9 cellular contexts compared by ENCODE assay signal in genomic region chr2:3302751-3303582, GRCh38.
A peak's percentile ranks its signal among the peaks of the same experiment; 100 is the strongest.
DNase-seq lines count a peak whose midpoint lies in the region; ATAC-seq, FAIRE-seq and TF ChIP-seq lines count a peak whose summit lies in the region.
"Had no signal": no experiment of that assay in that cellular context is flagged by ENCODE, and none has a peak within 500 bp of the region (broad histone marks: within the 10 kb centered on the region; RNA-seq: fewer than 3 reads in every experiment).

No MANE protein-coding gene starts in this region.

- H3K4me3 Mint-ChIP-seq in CD8-positive, alpha-beta T cell: no peak overlapping the region
- peak overlapping the region; percentile 46 to 63 for H3K4me3 Mint-ChIP-seq in stimulated activated naive B cell treated with anti-CD40 and anti-IgM and Interleukin-4, amounts not matched to agents 10 μg/mL and 1 μg/mL and 100 μg/mL, for 72 hours

- TF ChIP-seq CTCF in CD8-positive, alpha-beta T cell (IDR thresholded peaks at IDR 0.05): no peak
- TF ChIP-seq CTCF in OCI-LY3 (IDR thresholded peaks at IDR 0.05; ENCODE audit: low read depth, low read length): no peak
- TF ChIP-seq CTCF in heart right ventricle (IDR thresholded peaks at IDR 0.05): no peak

- no peak overlapping the region for H3K27ac Mint-ChIP-seq in CD8-positive, alpha-beta T cell
- peak overlapping the region; percentile 85 for H3K27ac Mint-ChIP-seq in stimulated activated naive B cell treated with anti-CD40 and anti-IgM and Interleukin-4, amounts not matched to agents 10 μg/mL and 1 μg/mL and 100 μg/mL, for 72 hours

- POLR2A ChIA-PET in CD8-positive, alpha-beta T cell (lab: Charles Lee): no interaction called here

- H2AFZ ChIP-seq in OCI-LY3 (ENCODE audit: low read depth, low read length): 0 out of 2 replicates have a peak overlapping the region, but pooled peaks have one; percentile 45

- CTCF ChIA-PET in CD8-positive, alpha-beta T cell (lab: Charles Lee): interaction anchor here (0.6 to 1.4 kb wide), 7 partner anchors 40 to 458 kb away, joined by 3 to 4 read pairs (median 3); no protein-coding TSS in a partner anchor

- no peak for FAIRE-seq in small intestine (lab: Jason Lieb, UNC)
- FAIRE-seq: bronchial epithelial cell had no signal

- peaks cover 33% of the 10 kb centered on the region for H3K36me3 Mint-ChIP-seq in CD8-positive, alpha-beta T cell
- peaks cover 53 to 72% of the 10 kb centered on the region in 2 donors for H3K36me3 Mint-ChIP-seq in stimulated activated naive B cell treated with anti-CD40 and anti-IgM and Interleukin-4, amounts not matched to agents 10 μg/mL and 1 μg/mL and 100 μg/mL, for 72 hours

- WGBS in heart right ventricle, 2 donors: 68% methylated on average over 25 of the region's 25 CpGs
- WGBS in small intestine, 3 donors: 71 to 76% (median 73%) methylated on average over 25 of the region's 25 CpGs

- peaks cover 12% of the 10 kb centered on the region for H3K4me1 Mint-ChIP-seq in CD8-positive, alpha-beta T cell (ENCODE audit: low read depth)
- H3K4me1 Mint-ChIP-seq in stimulated activated naive B cell treated with anti-CD40 and anti-IgM and Interleukin-4, amounts not matched to agents 10 μg/mL and 1 μg/mL and 100 μg/mL, for 72 hours: peaks cover 23 to 50% of the 10 kb centered on the region in 2 donors

- H3K79me2 ChIP-seq in OCI-LY3 (ENCODE audit: low read length): peaks cover 2% of the 10 kb centered on the region; the same call in 1 of the 2 replicates

- H3K4me1 ChIP-seq in CD8-positive, alpha-beta T cell (ENCODE audit: insufficient read depth, low read length): peaks cover 8% of the 10 kb centered on the region
- H3K4me1 ChIP-seq in OCI-LY3 (ENCODE audit: low read length): peaks cover 6% of the 10 kb centered on the region; the same call in 1 of the 2 replicates
- H3K4me1 ChIP-seq in heart right ventricle: peaks cover 0 to 11% (median 5%) of the 10 kb centered on the region in 9 donors
- no peaks in the 10 kb centered on the region for H3K4me1 ChIP-seq in small intestine (ENCODE audit: control insufficient read depth in 2 of 2, insufficient read depth in 1 of 2, low read depth in 1 of 2, low read length in 1 of 2)

- no peak overlapping the region for H3K4me3 ChIP-seq in CD8-positive, alpha-beta T cell (ENCODE audit: low read depth, low read length)
- peak overlapping the region; percentile 56 for H3K4me3 ChIP-seq in OCI-LY3 (ENCODE audit: low read length)
- peak overlapping the region in 7 of 10 donors; percentile 18 to 40 (median 30) for H3K4me3 ChIP-seq in heart right ventricle
- H3K4me3 ChIP-seq in small intestine (ENCODE audit: low read depth in 1 of 2, low read length in 2 of 2): no peak overlapping the region

- no peaks in the 10 kb centered on the region for H4K20me1 ChIP-seq in OCI-LY3 (ENCODE audit: insufficient read depth, low read length)

- no peak for DNase-seq in CD8-positive, alpha-beta T cell
- DNase-seq in heart right ventricle (no peak), NCI-H446 (lab: John Stamatoyannopoulos, UW) (no peak), NCI-H1048 (lab: John Stamatoyannopoulos, UW) (no peak), small intestine (no peak)
- no peak for DNase-seq in stimulated activated naive B cell treated with anti-CD40 and anti-IgM and Interleukin-4, amounts not matched to agents 10 μg/mL and 1 μg/mL and 100 μg/mL, for 72 hours

- H3K27ac ChIP-seq in CD8-positive, alpha-beta T cell (ENCODE audit: low read depth, low read length): no peak overlapping the region
- no peak overlapping the region for H3K27ac ChIP-seq in OCI-LY3 (ENCODE audit: low read length)
- peak overlapping the region in 4 of 10 donors; percentile 34 to 68 (median 58) for H3K27ac ChIP-seq in heart right ventricle
- no peak overlapping the region for H3K27ac ChIP-seq in small intestine (ENCODE audit: low read depth in 1 of 2, low read length in 1 of 2)

- no peaks in the 10 kb centered on the region for H3K27me3 ChIP-seq in CD8-positive, alpha-beta T cell (ENCODE audit: insufficient read depth, low read length)
- no peaks in the 10 kb centered on the region for H3K27me3 ChIP-seq in OCI-LY3 (ENCODE audit: low read depth, low read length)
- no peaks in the 10 kb centered on the region for H3K27me3 ChIP-seq in heart right ventricle
- H3K27me3 ChIP-seq in small intestine (ENCODE audit: control insufficient read depth in 2 of 2, insufficient read depth in 2 of 2, low read length in 2 of 2): no peaks in the 10 kb centered on the region

- H3K9me3 ChIP-seq in CD8-positive, alpha-beta T cell (ENCODE audit: low read length): no peaks in the 10 kb centered on the region
- no peaks in the 10 kb centered on the region for H3K9me3 ChIP-seq in OCI-LY3 (ENCODE audit: insufficient read depth, low read length)
- H3K9me3 ChIP-seq in heart right ventricle: no peaks in the 10 kb centered on the region
- no peaks in the 10 kb centered on the region for H3K9me3 ChIP-seq in small intestine (ENCODE audit: control insufficient read depth, low read depth)

- peak overlapping the region; percentile 65 for H3K4me2 ChIP-seq in OCI-LY3 (ENCODE audit: low read length)

- no peaks in the 10 kb centered on the region for H3K9me3 Mint-ChIP-seq in CD8-positive, alpha-beta T cell
- no peaks in the 10 kb centered on the region for H3K9me3 Mint-ChIP-seq in stimulated activated naive B cell treated with anti-CD40 and anti-IgM and Interleukin-4, amounts not matched to agents 10 μg/mL and 1 μg/mL and 100 μg/mL, for 72 hours

- peak overlapping the region; percentile 29; the same call in 1 of the 2 replicates for H3K9ac ChIP-seq in OCI-LY3 (ENCODE audit: low read length)

- no peaks in the 10 kb centered on the region for H3K27me3 Mint-ChIP-seq in CD8-positive, alpha-beta T cell (ENCODE audit: low read depth)
- no peaks in the 10 kb centered on the region for H3K27me3 Mint-ChIP-seq in stimulated activated naive B cell treated with anti-CD40 and anti-IgM and Interleukin-4, amounts not matched to agents 10 μg/mL and 1 μg/mL and 100 μg/mL, for 72 hours

- H3K36me3 ChIP-seq in CD8-positive, alpha-beta T cell (ENCODE audit: insufficient read depth, low read length): no peaks in the 10 kb centered on the region
- H3K36me3 ChIP-seq in OCI-LY3 (replicated peaks; ENCODE audit: low read depth, low read length): peaks cover 4% of the 10 kb centered on the region
- peaks cover 0 to 6% (median 0%) of the 10 kb centered on the region in 9 donors for H3K36me3 ChIP-seq in heart right ventricle
- H3K36me3 ChIP-seq in small intestine (ENCODE audit: control insufficient read depth in 2 of 2, insufficient read depth in 2 of 2, low read length in 2 of 2): peaks cover 0 to 3% of the 10 kb centered on the region in 2 donors

- peak; percentile 23 for ATAC-seq in CD8-positive, alpha-beta T cell
- ATAC-seq in HG02588 (IDR thresholded peaks at IDR 0.05; ENCODE audit: unreplicated experiment) (peak; percentile 10), heart right ventricle (peak; percentile 11 to 58 (median 35))
- peak; percentile 40 to 43 for ATAC-seq in stimulated activated naive B cell treated with anti-CD40 and anti-IgM and Interleukin-4, amounts not matched to agents 10 μg/mL and 1 μg/mL and 100 μg/mL, for 72 hours (replicated peaks)

- intact Hi-C loops in CD8-positive, alpha-beta T cell (cut with DNase I, micrococcal nuclease): loop anchor here (2.0 to 5.0 kb wide), 6 partner anchors 61 to 1182 kb away; no protein-coding TSS in a partner anchor
- intact Hi-C loops in heart right ventricle (cut with DNase I): loop anchor here in 8 of 10 donors (2.0 to 10.0 kb wide), 6 partner anchors 298 to 1448 kb away; no protein-coding TSS in a partner anchor

Comparison
In these comparisons a context has a peak if more than half of its experiments do, and no peak if none do; other contexts are left out.
1. H3K4me3 ChIP-seq: peak in OCI-LY3 (single experiment) and heart right ventricle (7 of 10); none in CD8-positive, alpha-beta T cell (single experiment) and small intestine (0 of 2).
2. Peak in every context shown above with its lines, with median percentiles within 50 percentile points of each other: ATAC-seq.